ENCODE assay signal across 8 cellular contexts in the genomic region with DNA sequence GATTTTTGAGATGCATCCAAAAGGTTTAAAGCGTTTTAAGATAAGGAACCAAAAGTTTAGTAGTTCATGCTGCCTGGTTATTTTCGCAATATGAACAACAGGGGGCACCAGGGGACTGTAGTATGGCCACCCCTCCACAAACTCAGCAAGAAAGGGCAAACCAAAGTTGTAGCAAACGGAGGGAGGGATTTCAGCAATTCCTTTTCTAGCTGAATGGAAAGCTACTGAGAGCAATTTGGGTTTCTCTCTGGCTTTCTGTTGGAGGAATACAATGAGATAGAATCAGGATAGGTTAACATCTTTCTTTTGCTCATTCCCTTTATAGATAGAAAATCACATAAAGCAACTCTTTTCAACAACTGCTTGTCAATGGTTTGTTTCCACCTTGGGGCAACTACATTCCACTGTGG.
DNase-seq lines count a peak whose midpoint lies in the region; ATAC-seq and TF ChIP-seq lines count a peak whose summit lies in the region.

No MANE protein-coding gene starts in this region.

- H3K9me3 ChIP-seq in heart left ventricle, result no peaks in the 10 kb centered on the region

- peak in 3 of 4 experiments; percentile 4 to 19 (median 17) for DNase-seq in activated CD4-positive, CD25-positive, alpha-beta regulatory T cell (lab: John Stamatoyannopoulos, UW)
- DNase-seq in activated CD4-positive, CD25-positive, alpha-beta regulatory T cell treated with anti-CD3 and anti-CD28 coated beads, Interleukin-2, amount 50 U/mL, for 72 hours, result no peak
- DNase-seq in LNCaP clone FGC (ENCODE audit: low read depth) (peak; percentile 59), SIG-M5 treated with dmso at 0.1 percent for 504 hours (lab: John Stamatoyannopoulos, UW; ENCODE audit: unreplicated experiment) (peak; percentile 87), heart left ventricle (peak in 4 of 5 donors; percentile 37 to 50 (median 39)), retina (peak; percentile 54)
- peak; percentile 31 for DNase-seq in activated naive CD4-positive, alpha-beta T cell treated with anti-CD3 and anti-CD28 coated beads, Interleukin-2, amount 50 U/mL, for 16 hours

- H3K4me1 ChIP-seq in heart left ventricle, result peaks cover 0 to 31% (median 2%) of the 10 kb centered on the region in 12 donors

- no peak overlapping the region for H3K4me3 ChIP-seq in LNCaP clone FGC (ENCODE audit: low read depth, low read length)
- no peak overlapping the region for H3K4me3 ChIP-seq in heart left ventricle

- intact Hi-C loops in heart left ventricle (cut with DNase I), result loop anchor here (5.0 to 10.0 kb wide), 6 partner anchors 542 to 1607 kb away; partner anchors contain the start of gene IGF1 (in 7 of the 10)

- no peaks in the 10 kb centered on the region for H3K27me3 ChIP-seq in heart left ventricle

- 7 to 11% (median 9%) methylated on average over 3 of the region's 3 CpGs for WGBS in heart left ventricle, 4 donors

- TF ChIP-seq CTCF in LNCaP clone FGC (IDR thresholded peaks at IDR 0.05; ENCODE audit: control insufficient read depth, extremely low read depth, insufficient read depth) (peak; percentile 88), heart left ventricle (IDR thresholded peaks at IDR 0.05) (peak; percentile 37 to 75 (median 62))

- peak in 3 of 4 donors; percentile 33 to 48 (median 41) for ATAC-seq in heart left ventricle
- ATAC-seq in GM18907 (IDR thresholded peaks at IDR 0.05; ENCODE audit: unreplicated experiment), result no peak

- TF ChIP-seq POLR2A in heart left ventricle (IDR thresholded peaks at IDR 0.05), result no peak

- no peaks in the 10 kb centered on the region for H3K36me3 ChIP-seq in heart left ventricle

- H3K27ac ChIP-seq in heart left ventricle, result peak overlapping the region in 9 of 12 donors; percentile 11 to 62 (median 41)
